In genomic region chr2:112993831-112994230, GRCh38 we compare ENCODE assay signal across 32 cellular contexts. TPM values are rescaled to one million over a fixed set of nuclear protein-coding genes. Genes with fewer than 3 reads are reported as not detected.
"Had no signal": no experiment of that assay in that cellular context is flagged by ENCODE, and none has a peak within 500 bp of the region (broad histone marks: within the 10 kb centered on the region; RNA-seq: fewer than 3 reads in every experiment).

No MANE protein-coding gene starts in this region.

- H3K4me3 Mint-ChIP-seq: effector memory CD8-positive, alpha-beta T cell; mesothelial cell of epicardium; nephron progenitor cell; stimulated activated naive B cell treated with anti-CD40 and anti-IgM and Interleukin-4, amounts not matched to agents 10 μg/mL and 1 μg/mL and 100 μg/mL, for 72 hours; stimulated activated naive CD8-positive, alpha-beta T cell treated with anti-CD3 and anti-CD28 coated beads, Interleukin-15, Interleukin-2, amounts not matched to agents 100 ng/mL and 50 ng/mL, for 24 hours had no signal

- H3K36me3 ChIP-seq: esophagus squamous epithelium, heart right ventricle, spleen, thoracic aorta, tibial nerve, upper lobe of left lung had no signal

- H3K4me3 ChIP-seq: esophagus squamous epithelium, heart right ventricle, mucosa of descending colon, psoas muscle, skin epidermis, spleen, thoracic aorta, tibial nerve, upper lobe of left lung had no signal

- H3K27ac Mint-ChIP-seq: effector memory CD8-positive, alpha-beta T cell; mesothelial cell of epicardium; nephron progenitor cell; stimulated activated naive CD8-positive, alpha-beta T cell treated with anti-CD3 and anti-CD28 coated beads, Interleukin-15, Interleukin-2, amounts not matched to agents 100 ng/mL and 50 ng/mL, for 24 hours had no signal

- H3K27me3 ChIP-seq: esophagus squamous epithelium, spleen, tibial nerve, upper lobe of left lung had no signal

- H3K4me1 Mint-ChIP-seq: mesothelial cell of epicardium, nephron progenitor cell had no signal

- H3K36me3 Mint-ChIP-seq: mesothelial cell of epicardium had no signal

- H3K27ac ChIP-seq: esophagus squamous epithelium, heart right ventricle, psoas muscle, skin epidermis, spleen, thoracic aorta, tibial nerve, upper lobe of left lung had no signal

- FAIRE-seq: endometrium, keratinocyte, urothelium cell line had no signal

- DNase-seq: cortex of kidney; effector memory CD8-positive, alpha-beta T cell; erythroblast; esophagus squamous epithelium; foreskin melanocyte; glutamatergic neuron; heart right ventricle; mesenchymal stem cell; mucosa of descending colon; naive thymus-derived CD8-positive, alpha-beta T cell; nephron progenitor cell; nucleus accumbens; psoas muscle; right cardiac atrium; spleen; stimulated activated CD4-positive, alpha-beta T cell treated with anti-CD3 and anti-CD28 coated beads, Interleukin-15, amount 100 ng/mL, for 24 hours; stimulated activated CD4-positive, alpha-beta T cell treated with anti-CD3 and anti-CD28 coated beads, Interleukin-2, amount 100 ng/mL, for 48 hours; stimulated activated naive B cell treated with anti-CD40 and anti-IgM and Interleukin-4, amounts not matched to agents 10 μg/mL and 1 μg/mL and 100 μg/mL, for 72 hours; upper lobe of left lung had no signal

- H3K4me1 ChIP-seq: esophagus squamous epithelium, heart right ventricle, psoas muscle, tibial nerve, upper lobe of left lung had no signal

- ATAC-seq: effector memory CD8-positive, alpha-beta T cell; heart right ventricle; mucosa of descending colon; naive thymus-derived CD8-positive, alpha-beta T cell; psoas muscle; right cardiac atrium; stimulated activated naive B cell treated with anti-CD40 and anti-IgM and Interleukin-4, amounts not matched to agents 10 μg/mL and 1 μg/mL and 100 μg/mL, for 72 hours had no signal

RNA-seq across cellular contexts. Expression of gene IL36A, which starts 11.4 kb away (rescaled TPM):
- total RNA-seq: dermis microvascular lymphatic vessel endothelial cell, heart right ventricle, lower leg skin, lung microvascular endothelial cell, mesothelial cell of epicardium, mucosa of descending colon, osteocyte, psoas muscle, renal cortical epithelial cell, right cardiac atrium, spleen, thoracic aorta, tibial nerve, upper lobe of left lung had no signal
- polyA plus RNA-seq: heart right ventricle, keratinocyte, psoas muscle, right cardiac atrium had no signal

RNA-seq across cellular contexts. Expression of gene IL36G, which starts 16.0 kb away (rescaled TPM):
- total RNA-seq: dermis microvascular lymphatic vessel endothelial cell; heart right ventricle; lung microvascular endothelial cell; mesothelial cell of epicardium; mucosa of descending colon; naive thymus-derived CD8-positive, alpha-beta T cell; osteocyte; psoas muscle; renal cortical epithelial cell; right cardiac atrium; spleen; thoracic aorta; tibial nerve; upper lobe of left lung had no signal
- polyA plus RNA-seq: heart right ventricle; naive thymus-derived CD8-positive, alpha-beta T cell; psoas muscle; right cardiac atrium had no signal

RNA-seq across cellular contexts. Expression of gene IL36B, which starts 58.8 kb away (rescaled TPM):
- total RNA-seq: dermis microvascular lymphatic vessel endothelial cell; heart right ventricle; lung microvascular endothelial cell; mesothelial cell of epicardium; mucosa of descending colon; naive thymus-derived CD8-positive, alpha-beta T cell; osteocyte; psoas muscle; renal cortical epithelial cell; right cardiac atrium; spleen; thoracic aorta; tibial nerve; upper lobe of left lung had no signal
- polyA plus RNA-seq: heart right ventricle; naive thymus-derived CD8-positive, alpha-beta T cell; psoas muscle; right cardiac atrium; spleen had no signal
